ENCODE assay signal across 13 cellular contexts in the genomic region with DNA sequence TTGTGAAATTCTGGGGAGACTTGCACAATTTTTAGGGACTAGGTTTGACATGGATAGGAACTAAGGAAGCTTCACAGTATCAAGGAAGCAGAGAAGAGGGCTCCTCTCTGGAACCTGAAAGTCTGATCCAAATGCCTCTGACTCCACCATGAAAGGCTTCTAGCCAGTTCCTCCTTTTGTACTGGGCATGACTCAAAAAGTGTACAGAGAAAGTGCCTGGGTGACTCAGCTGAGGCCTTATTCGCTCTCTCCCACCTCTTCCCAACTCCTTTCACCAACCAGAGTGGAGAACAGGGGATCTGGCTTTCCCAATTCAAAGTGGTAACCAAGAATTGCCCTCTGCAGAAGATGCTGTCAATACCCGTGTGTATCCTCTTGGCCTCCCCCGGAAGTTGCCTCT.
DNase-seq lines count a peak whose midpoint lies in the region; ATAC-seq, FAIRE-seq and TF ChIP-seq lines count a peak whose summit lies in the region.
"Had no signal": no experiment of that assay in that cellular context is flagged by ENCODE, and none has a peak within 500 bp of the region (broad histone marks: within the 10 kb centered on the region; RNA-seq: fewer than 3 reads in every experiment).

No MANE protein-coding gene starts in this region.

- no peaks in the 10 kb centered on the region for H3K9me3 Mint-ChIP-seq in stimulated activated effector memory CD8-positive, alpha-beta T cell treated with anti-CD3 and anti-CD28 coated beads, Interleukin-12 subunit alpha, Interleukin-12 subunit beta, amount 100 ng/mL, for 72 hours
- no peaks in the 10 kb centered on the region for H3K9me3 Mint-ChIP-seq in nephron progenitor cell

- peak; percentile 44 for ATAC-seq in stimulated activated effector memory CD8-positive, alpha-beta T cell treated with anti-CD3 and anti-CD28 coated beads, Interleukin-12 subunit alpha, Interleukin-12 subunit beta, amount 100 ng/mL, for 72 hours
- no peak for ATAC-seq in Right ventricle myocardium inferior

- in situ Hi-C loops in brain microvascular endothelial cell (cut with HindIII; ENCODE audit: low pct_ligation_motif_present, low sequenced_read_pairs): no loop called here

- intact Hi-C loops in Right ventricle myocardium inferior (cut with DNase I): no loop called here

- H3K36me3 Mint-ChIP-seq in stimulated activated effector memory CD8-positive, alpha-beta T cell treated with anti-CD3 and anti-CD28 coated beads, Interleukin-12 subunit alpha, Interleukin-12 subunit beta, amount 100 ng/mL, for 72 hours: no peaks in the 10 kb centered on the region
- H3K36me3 Mint-ChIP-seq in nephron progenitor cell (ENCODE audit: low read depth): no peaks in the 10 kb centered on the region
- H3K36me3 Mint-ChIP-seq: activated naive CD4-positive, alpha-beta T cell treated with anti-CD3 and anti-CD28 coated beads, Interleukin-2, amount 50 U/mL, for 72 hours had no signal

- TF ChIP-seq CTCF in brain microvascular endothelial cell (IDR thresholded peaks at IDR 0.05; ENCODE audit: low read depth, low read length, missing control alignments) (no peak), nephron progenitor cell (IDR thresholded peaks at IDR 0.05) (no peak)

- H3K36me3 ChIP-seq in brain microvascular endothelial cell (replicated peaks): no peaks in the 10 kb centered on the region
- H3K36me3 ChIP-seq: pancreas had no signal

- DNase-seq in H54 (ENCODE audit: insufficient read length, low spot score) (peak; percentile 23), MV-4-11 (lab: John Stamatoyannopoulos, UW) (peak; percentile 91), brain microvascular endothelial cell (peak; percentile 16), nephron progenitor cell (no peak), Right ventricle myocardium inferior (ENCODE audit: missing footprints) (no peak), COR-L47 (lab: John Stamatoyannopoulos, UW) (no peak)
- no peak for DNase-seq in stimulated activated effector memory CD8-positive, alpha-beta T cell treated with anti-CD3 and anti-CD28 coated beads, Interleukin-12 subunit alpha, Interleukin-12 subunit beta, amount 100 ng/mL, for 72 hours (ENCODE audit: low spot score in 2 of 2)
- DNase-seq: activated CD4-positive, alpha-beta T cell treated with anti-CD3 and anti-CD28 coated beads, Interleukin-2, amount 50 U/mL, for 48 hours; mesenchymal stem cell; NCI-H146; NCI-H748 treated with DMSO at 0.1 percent for 48 hours; pancreas had no signal

- H3K27ac ChIP-seq in brain microvascular endothelial cell: no peak overlapping the region
- H3K27ac ChIP-seq: pancreas had no signal

- H3K27ac Mint-ChIP-seq in stimulated activated effector memory CD8-positive, alpha-beta T cell treated with anti-CD3 and anti-CD28 coated beads, Interleukin-12 subunit alpha, Interleukin-12 subunit beta, amount 100 ng/mL, for 72 hours: no peak overlapping the region
- H3K27ac Mint-ChIP-seq in nephron progenitor cell: no peak overlapping the region

- TF ChIP-seq POLR2A in H54 (IDR thresholded peaks at IDR 0.05; ENCODE audit: low read depth, low read length): no peak

- H3K4me3 ChIP-seq in brain microvascular endothelial cell (ENCODE audit: low read depth, low read length): no peak overlapping the region
- H3K4me3 ChIP-seq: pancreas had no signal

- peaks cover 9% of the 10 kb centered on the region for H3K27me3 Mint-ChIP-seq in nephron progenitor cell (ENCODE audit: low read depth, poor library complexity)

- FAIRE-seq in H54 (lab: Jason Lieb, UNC): no peak
- FAIRE-seq: pancreas had no signal

- H3K4me3 Mint-ChIP-seq in stimulated activated effector memory CD8-positive, alpha-beta T cell treated with anti-CD3 and anti-CD28 coated beads, Interleukin-12 subunit alpha, Interleukin-12 subunit beta, amount 100 ng/mL, for 72 hours: no peak overlapping the region
- H3K4me3 Mint-ChIP-seq in nephron progenitor cell: no peak overlapping the region

- H3K27me3 ChIP-seq in brain microvascular endothelial cell (replicated peaks): no peaks in the 10 kb centered on the region
- H3K27me3 ChIP-seq: pancreas had no signal

- peaks cover 10% of the 10 kb centered on the region for H3K4me1 Mint-ChIP-seq in stimulated activated effector memory CD8-positive, alpha-beta T cell treated with anti-CD3 and anti-CD28 coated beads, Interleukin-12 subunit alpha, Interleukin-12 subunit beta, amount 100 ng/mL, for 72 hours
- peaks cover 8% of the 10 kb centered on the region for H3K4me1 Mint-ChIP-seq in nephron progenitor cell

Comparison
In these comparisons a context has a peak if more than half of its experiments do, and no peak if none do; other contexts are left out.
1. DNase-seq: peak in H54 (single experiment), MV-4-11 (single experiment) and brain microvascular endothelial cell (single experiment); none in stimulated activated effector memory CD8-positive, alpha-beta T cell treated with anti-CD3 and anti-CD28 coated beads, Interleukin-12 subunit alpha, Interleukin-12 subunit beta, amount 100 ng/mL, for 72 hours (0 of 2), nephron progenitor cell (single experiment), Right ventricle myocardium inferior (single experiment) and COR-L47 (single experiment).